ENCODE assay signal across 10 cellular contexts in the genomic region with DNA sequence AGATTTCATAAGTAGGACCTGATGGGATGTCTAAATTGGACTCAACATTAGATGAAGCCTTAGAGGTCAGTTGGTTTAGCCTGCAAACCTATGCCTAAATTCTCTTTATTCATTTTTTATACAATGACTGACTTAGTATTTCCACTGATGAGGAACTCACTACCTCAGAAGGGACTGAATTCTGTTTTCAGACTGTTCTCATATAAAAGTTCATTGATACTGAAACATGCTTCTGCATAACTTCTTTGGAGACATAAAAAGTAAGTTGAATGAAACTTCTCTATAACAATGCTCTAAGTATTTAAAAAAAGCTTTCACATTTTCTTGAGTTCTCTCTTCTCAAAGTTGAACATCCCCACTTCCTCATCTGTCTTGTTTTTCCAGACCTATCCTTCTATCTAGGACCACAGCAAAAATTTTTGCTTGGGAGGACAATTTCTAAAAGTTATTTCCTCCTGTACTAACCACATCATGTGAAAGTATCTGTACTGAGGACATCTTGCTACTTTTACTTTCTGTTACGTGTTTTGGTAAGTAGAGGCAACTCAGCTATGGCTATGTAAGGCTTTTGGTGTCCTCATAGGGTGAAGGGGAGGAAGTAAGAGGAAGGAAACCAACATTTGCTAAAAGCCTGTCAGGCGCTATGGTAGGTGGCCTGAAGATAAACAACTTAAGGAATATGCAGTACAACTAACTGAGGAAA.
DNase-seq lines count a peak whose midpoint lies in the region; ATAC-seq, FAIRE-seq and TF ChIP-seq lines count a peak whose summit lies in the region.
"Had no signal": no experiment of that assay in that cellular context is flagged by ENCODE, and none has a peak within 500 bp of the region (broad histone marks: within the 10 kb centered on the region; RNA-seq: fewer than 3 reads in every experiment).

No MANE protein-coding gene starts in this region.

- peak overlapping the region; percentile 19; the same call in 1 of the 2 replicates for H2AFZ ChIP-seq in GM12878 (ENCODE audit: control insufficient read depth, low read depth, low read length)

- CTCF ChIA-PET in GM12878 (lab: Yijun Ruan, JAX) = interaction anchor here (0.6 to 2.0 kb wide), 3 partner anchors 8 to 127 kb away, joined by 3 to 9 read pairs (median 5); no protein-coding TSS in a partner anchor

- TF ChIP-seq CTCF in GM12878 (IDR thresholded peaks at IDR 0.05 in 2 of 3, conservative IDR thresholded peaks at IDR 0.05 in 1 of 3; ENCODE audit: control insufficient read depth in 2 of 3, extremely low read depth in 1 of 3, insufficient read depth in 1 of 3, low read depth in 3 of 3, low read length in 3 of 3) (no peak), GM13976 (IDR thresholded peaks at IDR 0.05; ENCODE audit: borderline replicate concordance, control extremely low read depth, extremely low read depth, insufficient read depth, missing control alignments) (no peak)

- intact Hi-C loops in Right ventricle myocardium superior (cut with DNase I) = no loop called here
- intact Hi-C loops in cardiac septum (cut with DNase I) = no loop called here
- intact Hi-C loops in GM12878 (cut with micrococcal nuclease; ENCODE audit: unreplicated experiment) = no loop called here

- TF ChIP-seq POLR2A in GM12878 (IDR thresholded peaks at IDR 0.05; ENCODE audit: low read depth, low read length) = no peak

- no peaks in the 10 kb centered on the region for H3K79me2 ChIP-seq in GM12878 (ENCODE audit: control insufficient read depth, insufficient read depth, low read length)

- BruUV-seq in GM12878 (replicated peaks; lab: Mats Ljungman, UMichigan) = no TSS peak

- RAD21 ChIA-PET in GM12878 (lab: Charles Lee; ENCODE audit: unreplicated experiment) = no interaction called here

- peak overlapping the region; percentile 45 for H3K4me2 ChIP-seq in GM12878 (ENCODE audit: control insufficient read depth, insufficient read depth)

- TF ChIP-seq EP300 in GM12878 (IDR thresholded peaks at IDR 0.05; ENCODE audit: borderline replicate concordance in 1 of 2, control insufficient read depth in 1 of 2, low read depth in 2 of 2, low read length in 2 of 2) = no peak

- H3K4me1 ChIP-seq in GM12878 (ENCODE audit: control insufficient read depth, insufficient read depth, low read length) = peaks cover 11% of the 10 kb centered on the region; the same call in 1 of the 2 replicates
- H3K4me1 ChIP-seq: Caco-2 had no signal

- DNase-seq in Right ventricle myocardium superior (no peak), cardiac septum (ENCODE audit: low spot score) (no peak), GM12878 (ENCODE audit: low read depth, low spot score) (peak; percentile 8), GM13976 (ENCODE audit: low spot score) (no peak), NCI-H1092 treated with DMSO at 0.1 percent for 48 hours (lab: John Stamatoyannopoulos, UW) (no peak), ACHN (no peak), SK-N-DZ (ENCODE audit: low spot score) (no peak)
- DNase-seq: Caco-2 had no signal

- SMC1A ChIA-PET in GM12878 (lab: Charles Lee; ENCODE audit: uncharacterized antibody, unreplicated experiment) = interaction anchor here (0.6 to 7.2 kb wide), 3 partner anchors 9 to 62 kb away, joined by 3 to 34 read pairs (median 4); no protein-coding TSS in a partner anchor

- TF ChIP-seq RAD21 in GM12878 (IDR thresholded peaks at IDR 0.05; ENCODE audit: insufficient read depth, low read depth, low read length) = no peak

- H3K9ac ChIP-seq in GM12878 (ENCODE audit: control insufficient read depth, insufficient read depth, low read length) = no peak overlapping the region

- ATAC-seq in Right ventricle myocardium superior (ENCODE audit: poor library complexity) (peak; percentile 67), HG03159 (IDR thresholded peaks at IDR 0.05; ENCODE audit: unreplicated experiment) (peak; percentile 79), GM12878 (peak; percentile 77)

- POLR2A ChIA-PET in GM12878 (lab: Charles Lee) = no interaction called here

- 68% methylated on average over 2 of the region's 2 CpGs for WGBS in GM12878 (ENCODE audit: insufficient coverage, insufficient replicate concordance, low lambda C conversion rate, missing lambda C conversion rate)

- in situ Hi-C loops in GM12878 (cut with MboI) = no loop called here
- in situ Hi-C loops in GM13976 (cut with MboI; ENCODE audit: low sequenced_read_pairs, unreplicated experiment) = no loop called here
- in situ Hi-C loops in ACHN (cut with HindIII; ENCODE audit: low pct_ligation_motif_present, low pct_unique_long_range_greater_than_20kb, low sequenced_read_pairs) = no loop called here

- H3K27ac ChIP-seq in GM12878 (ENCODE audit: control insufficient read depth, insufficient read depth) = peak overlapping the region; percentile 6

- H3K9me3 ChIP-seq in GM12878 (replicated peaks; ENCODE audit: control insufficient read depth, insufficient read depth, low read length) = no peaks in the 10 kb centered on the region
- H3K9me3 ChIP-seq: Caco-2 had no signal

- FAIRE-seq in GM12878 (lab: Jason Lieb, UNC) = peak; percentile 71
- FAIRE-seq: astrocyte had no signal

- H3K4me3 ChIP-seq in GM12878 = peak overlapping the region; percentile 27; the same call in 1 of the 2 replicates

- no peaks in the 10 kb centered on the region for H3K27me3 ChIP-seq in GM12878 (replicated peaks in 1 of 2; ENCODE audit: control insufficient read depth in 2 of 2, insufficient read depth in 2 of 2, low read length in 1 of 2)

- H3K36me3 ChIP-seq in GM12878 (ENCODE audit: control insufficient read depth in 2 of 2, insufficient read depth in 2 of 2, low read length in 1 of 2) = peaks cover 2 to 21% of the 10 kb centered on the region in 2 experiments

- no peaks in the 10 kb centered on the region for H4K20me1 ChIP-seq in GM12878 (ENCODE audit: control insufficient read depth, insufficient read depth)

TF ChIP-seq in GM12878, 131 proteins besides CTCF, POLR2A, EP300 and RAD21:
- TF ChIP-seq MTA2 (IDR thresholded peaks at IDR 0.05; ENCODE audit: low read depth) (no peak), RUNX3 (IDR thresholded peaks at IDR 0.05; ENCODE audit: low read length) (0 out of 2 replicates have a peak, but pooled peaks have one; percentile 35), FOXM1 (IDR thresholded peaks at IDR 0.05; ENCODE audit: low read depth, low read length) (no peak), IKZF1 (conservative IDR thresholded peaks at IDR 0.05) (no peak), NBN (IDR thresholded peaks at IDR 0.05) (no peak), SRF (IDR thresholded peaks at IDR 0.05; ENCODE audit: low read depth in 2 of 2, low read length in 2 of 2) (0 out of 4 replicates have a peak, but pooled peaks of 1 of the 2 experiments have one; percentile 41), ASH2L (IDR thresholded peaks at IDR 0.05; ENCODE audit: borderline replicate concordance, low read depth) (no peak)
- TF ChIP-seq, protein P1, sequence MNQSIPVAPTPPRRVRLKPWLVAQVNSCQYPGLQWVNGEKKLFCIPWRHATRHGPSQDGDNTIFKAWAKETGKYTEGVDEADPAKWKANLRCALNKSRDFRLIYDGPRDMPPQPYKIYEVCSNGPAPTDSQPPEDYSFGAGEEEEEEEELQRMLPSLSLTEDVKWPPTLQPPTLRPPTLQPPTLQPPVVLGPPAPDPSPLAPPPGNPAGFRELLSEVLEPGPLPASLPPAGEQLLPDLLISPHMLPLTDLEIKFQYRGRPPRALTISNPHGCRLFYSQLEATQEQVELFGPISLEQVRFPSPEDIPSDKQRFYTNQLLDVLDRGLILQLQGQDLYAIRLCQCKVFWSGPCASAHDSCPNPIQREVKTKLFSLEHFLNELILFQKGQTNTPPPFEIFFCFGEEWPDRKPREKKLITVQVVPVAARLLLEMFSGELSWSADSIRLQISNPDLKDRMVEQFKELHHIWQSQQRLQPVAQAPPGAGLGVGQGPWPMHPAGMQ (IDR thresholded peaks at IDR 0.05; ENCODE audit: borderline replicate concordance) = no peak
